Comparison of ENCODE assay signal across 19 cellular contexts in the genomic region with DNA sequence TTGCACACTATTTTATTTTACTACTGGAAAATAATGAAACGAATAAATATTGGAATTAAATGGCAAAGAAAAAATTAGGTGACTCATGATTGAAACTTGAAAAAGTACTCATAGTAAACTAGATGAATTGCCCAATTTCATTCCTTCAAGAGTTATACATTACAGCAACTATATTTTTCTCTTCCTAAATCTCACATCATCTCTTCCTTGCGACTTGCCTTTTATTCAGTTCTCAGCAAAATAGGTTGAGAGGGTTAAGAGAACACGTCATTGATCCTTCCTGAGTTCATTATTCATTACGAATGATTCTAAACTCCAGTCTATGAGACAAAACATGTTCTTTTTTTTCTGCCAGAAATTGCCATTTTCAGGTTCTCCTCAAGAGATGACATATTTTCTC.
DNase-seq lines count a peak whose midpoint lies in the region; ATAC-seq, FAIRE-seq and TF ChIP-seq lines count a peak whose summit lies in the region.
"Had no signal": no experiment of that assay in that cellular context is flagged by ENCODE, and none has a peak within 500 bp of the region (broad histone marks: within the 10 kb centered on the region; RNA-seq: fewer than 3 reads in every experiment).

No MANE protein-coding gene starts in this region.

- POLR2A ChIA-PET in WTC11 (lab: Charles Lee) = interaction anchor here (0.7 kb wide), 1 partner anchor 33 kb away, joined by 5 read pairs; no protein-coding TSS in a partner anchor

- CTCF ChIA-PET in WTC11 (lab: Charles Lee) = interaction anchor here (0.7 to 1.8 kb wide), 3 partner anchors 12 to 1858 kb away, joined by 4 to 6 read pairs (median 5); no protein-coding TSS in a partner anchor

- peak; percentile 4 for FAIRE-seq in endometrium (lab: Jason Lieb, UNC)
- FAIRE-seq: GM12891, K562 had no signal

- H3K36me3 Mint-ChIP-seq in osteocyte (ENCODE audit: unreplicated experiment) = peaks cover 42% of the 10 kb centered on the region
- H3K36me3 Mint-ChIP-seq in WTC11 = 0 out of 2 replicates have a peak, but pooled peaks cover 2% of the 10 kb centered on the region

- H3K9me3 Mint-ChIP-seq in osteocyte (ENCODE audit: unreplicated experiment) = no peaks in the 10 kb centered on the region
- peaks cover 3% of the 10 kb centered on the region; the same call in 1 of the 2 replicates for H3K9me3 Mint-ChIP-seq in WTC11

- peaks cover 50% of the 10 kb centered on the region for H3K4me1 Mint-ChIP-seq in osteocyte (ENCODE audit: unreplicated experiment)
- peaks cover 19% of the 10 kb centered on the region for H3K4me1 Mint-ChIP-seq in WTC11
- H3K4me1 Mint-ChIP-seq: B cell had no signal

- ATAC-seq in WTC11 = no peak
- ATAC-seq: K562 had no signal

- TF ChIP-seq CTCF in osteocyte (IDR thresholded peaks at IDR 0.05) (no peak), WTC11 (IDR thresholded peaks at IDR 0.05) (no peak)

- H3K4me3 Mint-ChIP-seq in osteocyte (ENCODE audit: unreplicated experiment) (no peak overlapping the region), WTC11 (no peak overlapping the region)
- H3K4me3 Mint-ChIP-seq: B cell had no signal

- peak overlapping the region; percentile 76 for H3K27ac Mint-ChIP-seq in osteocyte (ENCODE audit: unreplicated experiment)
- H3K27ac Mint-ChIP-seq in WTC11 = no peak overlapping the region
- H3K27ac Mint-ChIP-seq: B cell had no signal

- DNase-seq in EH (ENCODE audit: low read depth) (peak; percentile 13), HT1080 (ENCODE audit: low read depth) (peak; percentile 27), osteocyte (ENCODE audit: extremely low spot score, unreplicated experiment) (no peak), SHP77 (lab: John Stamatoyannopoulos, UW) (no peak), WTC11 (ENCODE audit: low spot score) (no peak), Ammon's horn (ENCODE audit: low spot score) (no peak)
- DNase-seq: ACHN, GF-D8, GOT3, NCI-H1092 treated with DMSO at 0.1 percent for 48 hours, NCI-H146, NCI-H2081, NCI-H510A, NCI-H774, Right ventricle myocardium superior had no signal

- no peaks in the 10 kb centered on the region for H3K27me3 Mint-ChIP-seq in osteocyte (ENCODE audit: unreplicated experiment)
- no peaks in the 10 kb centered on the region for H3K27me3 Mint-ChIP-seq in WTC11 (ENCODE audit: low read depth)
- H3K27me3 Mint-ChIP-seq: B cell had no signal

TF ChIP-seq in WTC11, 78 proteins besides CTCF, POLR2A, EP300 and RAD21 (continues in another document):
- TF ChIP-seq, protein P1, sequence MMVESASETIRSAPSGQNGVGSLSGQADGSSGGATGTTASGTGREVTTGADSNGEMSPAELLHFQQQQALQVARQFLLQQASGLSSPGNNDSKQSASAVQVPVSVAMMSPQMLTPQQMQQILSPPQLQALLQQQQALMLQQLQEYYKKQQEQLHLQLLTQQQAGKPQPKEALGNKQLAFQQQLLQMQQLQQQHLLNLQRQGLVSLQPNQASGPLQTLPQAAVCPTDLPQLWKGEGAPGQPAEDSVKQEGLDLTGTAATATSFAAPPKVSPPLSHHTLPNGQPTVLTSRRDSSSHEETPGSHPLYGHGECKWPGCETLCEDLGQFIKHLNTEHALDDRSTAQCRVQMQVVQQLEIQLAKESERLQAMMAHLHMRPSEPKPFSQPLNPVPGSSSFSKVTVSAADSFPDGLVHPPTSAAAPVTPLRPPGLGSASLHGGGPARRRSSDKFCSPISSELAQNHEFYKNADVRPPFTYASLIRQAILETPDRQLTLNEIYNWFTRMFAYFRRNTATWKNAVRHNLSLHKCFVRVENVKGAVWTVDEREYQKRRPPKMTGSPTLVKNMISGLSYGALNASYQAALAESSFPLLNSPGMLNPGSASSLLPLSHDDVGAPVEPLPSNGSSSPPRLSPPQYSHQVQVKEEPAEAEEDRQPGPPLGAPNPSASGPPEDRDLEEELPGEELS (CRISPR knock-in tag; IDR thresholded peaks at IDR 0.05) = no peak
- TF ChIP-seq, protein P2, sequence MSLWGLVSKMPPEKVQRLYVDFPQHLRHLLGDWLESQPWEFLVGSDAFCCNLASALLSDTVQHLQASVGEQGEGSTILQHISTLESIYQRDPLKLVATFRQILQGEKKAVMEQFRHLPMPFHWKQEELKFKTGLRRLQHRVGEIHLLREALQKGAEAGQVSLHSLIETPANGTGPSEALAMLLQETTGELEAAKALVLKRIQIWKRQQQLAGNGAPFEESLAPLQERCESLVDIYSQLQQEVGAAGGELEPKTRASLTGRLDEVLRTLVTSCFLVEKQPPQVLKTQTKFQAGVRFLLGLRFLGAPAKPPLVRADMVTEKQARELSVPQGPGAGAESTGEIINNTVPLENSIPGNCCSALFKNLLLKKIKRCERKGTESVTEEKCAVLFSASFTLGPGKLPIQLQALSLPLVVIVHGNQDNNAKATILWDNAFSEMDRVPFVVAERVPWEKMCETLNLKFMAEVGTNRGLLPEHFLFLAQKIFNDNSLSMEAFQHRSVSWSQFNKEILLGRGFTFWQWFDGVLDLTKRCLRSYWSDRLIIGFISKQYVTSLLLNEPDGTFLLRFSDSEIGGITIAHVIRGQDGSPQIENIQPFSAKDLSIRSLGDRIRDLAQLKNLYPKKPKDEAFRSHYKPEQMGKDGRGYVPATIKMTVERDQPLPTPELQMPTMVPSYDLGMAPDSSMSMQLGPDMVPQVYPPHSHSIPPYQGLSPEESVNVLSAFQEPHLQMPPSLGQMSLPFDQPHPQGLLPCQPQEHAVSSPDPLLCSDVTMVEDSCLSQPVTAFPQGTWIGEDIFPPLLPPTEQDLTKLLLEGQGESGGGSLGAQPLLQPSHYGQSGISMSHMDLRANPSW (CRISPR knock-in tag; conservative IDR thresholded peaks at IDR 0.05; ENCODE audit: low read depth) = no peak
- no peak for TF ChIP-seq CREB1 (CRISPR knock-in tag; IDR thresholded peaks at IDR 0.05)
- TF ChIP-seq ZNF219 (CRISPR knock-in tag; IDR thresholded peaks at IDR 0.05; ENCODE audit: borderline replicate concordance) = no peak
- no peak for TF ChIP-seq ELF4 (CRISPR knock-in tag; IDR thresholded peaks at IDR 0.05; ENCODE audit: low read depth)
- no peak for TF ChIP-seq CREM (CRISPR knock-in tag; IDR thresholded peaks at IDR 0.05)
- no peak for TF ChIP-seq FOXJ3 (CRISPR knock-in tag; IDR thresholded peaks at IDR 0.05; ENCODE audit: borderline replicate concordance)
- TF ChIP-seq, protein P3, sequence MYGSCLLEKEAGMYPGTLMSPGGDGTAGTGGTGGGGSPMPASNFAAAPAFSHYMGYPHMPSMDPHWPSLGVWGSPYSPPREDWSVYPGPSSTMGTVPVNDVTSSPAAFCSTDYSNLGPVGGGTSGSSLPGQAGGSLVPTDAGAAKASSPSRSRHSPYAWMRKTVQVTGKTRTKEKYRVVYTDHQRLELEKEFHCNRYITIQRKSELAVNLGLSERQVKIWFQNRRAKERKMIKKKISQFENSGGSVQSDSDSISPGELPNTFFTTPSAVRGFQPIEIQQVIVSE (CRISPR knock-in tag; IDR thresholded peaks at IDR 0.05; ENCODE audit: borderline replicate concordance) = no peak
- TF ChIP-seq, protein P4, sequence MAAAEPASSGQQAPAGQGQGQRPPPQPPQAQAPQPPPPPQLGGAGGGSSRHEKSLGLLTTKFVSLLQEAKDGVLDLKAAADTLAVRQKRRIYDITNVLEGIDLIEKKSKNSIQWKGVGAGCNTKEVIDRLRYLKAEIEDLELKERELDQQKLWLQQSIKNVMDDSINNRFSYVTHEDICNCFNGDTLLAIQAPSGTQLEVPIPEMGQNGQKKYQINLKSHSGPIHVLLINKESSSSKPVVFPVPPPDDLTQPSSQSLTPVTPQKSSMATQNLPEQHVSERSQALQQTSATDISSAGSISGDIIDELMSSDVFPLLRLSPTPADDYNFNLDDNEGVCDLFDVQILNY (CRISPR knock-in tag; IDR thresholded peaks at IDR 0.05) = no peak
- TF ChIP-seq, protein P5, sequence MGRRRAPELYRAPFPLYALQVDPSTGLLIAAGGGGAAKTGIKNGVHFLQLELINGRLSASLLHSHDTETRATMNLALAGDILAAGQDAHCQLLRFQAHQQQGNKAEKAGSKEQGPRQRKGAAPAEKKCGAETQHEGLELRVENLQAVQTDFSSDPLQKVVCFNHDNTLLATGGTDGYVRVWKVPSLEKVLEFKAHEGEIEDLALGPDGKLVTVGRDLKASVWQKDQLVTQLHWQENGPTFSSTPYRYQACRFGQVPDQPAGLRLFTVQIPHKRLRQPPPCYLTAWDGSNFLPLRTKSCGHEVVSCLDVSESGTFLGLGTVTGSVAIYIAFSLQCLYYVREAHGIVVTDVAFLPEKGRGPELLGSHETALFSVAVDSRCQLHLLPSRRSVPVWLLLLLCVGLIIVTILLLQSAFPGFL (CRISPR knock-in tag; IDR thresholded peaks at IDR 0.05; ENCODE audit: borderline replicate concordance) = no peak
- TF ChIP-seq, protein P6, sequence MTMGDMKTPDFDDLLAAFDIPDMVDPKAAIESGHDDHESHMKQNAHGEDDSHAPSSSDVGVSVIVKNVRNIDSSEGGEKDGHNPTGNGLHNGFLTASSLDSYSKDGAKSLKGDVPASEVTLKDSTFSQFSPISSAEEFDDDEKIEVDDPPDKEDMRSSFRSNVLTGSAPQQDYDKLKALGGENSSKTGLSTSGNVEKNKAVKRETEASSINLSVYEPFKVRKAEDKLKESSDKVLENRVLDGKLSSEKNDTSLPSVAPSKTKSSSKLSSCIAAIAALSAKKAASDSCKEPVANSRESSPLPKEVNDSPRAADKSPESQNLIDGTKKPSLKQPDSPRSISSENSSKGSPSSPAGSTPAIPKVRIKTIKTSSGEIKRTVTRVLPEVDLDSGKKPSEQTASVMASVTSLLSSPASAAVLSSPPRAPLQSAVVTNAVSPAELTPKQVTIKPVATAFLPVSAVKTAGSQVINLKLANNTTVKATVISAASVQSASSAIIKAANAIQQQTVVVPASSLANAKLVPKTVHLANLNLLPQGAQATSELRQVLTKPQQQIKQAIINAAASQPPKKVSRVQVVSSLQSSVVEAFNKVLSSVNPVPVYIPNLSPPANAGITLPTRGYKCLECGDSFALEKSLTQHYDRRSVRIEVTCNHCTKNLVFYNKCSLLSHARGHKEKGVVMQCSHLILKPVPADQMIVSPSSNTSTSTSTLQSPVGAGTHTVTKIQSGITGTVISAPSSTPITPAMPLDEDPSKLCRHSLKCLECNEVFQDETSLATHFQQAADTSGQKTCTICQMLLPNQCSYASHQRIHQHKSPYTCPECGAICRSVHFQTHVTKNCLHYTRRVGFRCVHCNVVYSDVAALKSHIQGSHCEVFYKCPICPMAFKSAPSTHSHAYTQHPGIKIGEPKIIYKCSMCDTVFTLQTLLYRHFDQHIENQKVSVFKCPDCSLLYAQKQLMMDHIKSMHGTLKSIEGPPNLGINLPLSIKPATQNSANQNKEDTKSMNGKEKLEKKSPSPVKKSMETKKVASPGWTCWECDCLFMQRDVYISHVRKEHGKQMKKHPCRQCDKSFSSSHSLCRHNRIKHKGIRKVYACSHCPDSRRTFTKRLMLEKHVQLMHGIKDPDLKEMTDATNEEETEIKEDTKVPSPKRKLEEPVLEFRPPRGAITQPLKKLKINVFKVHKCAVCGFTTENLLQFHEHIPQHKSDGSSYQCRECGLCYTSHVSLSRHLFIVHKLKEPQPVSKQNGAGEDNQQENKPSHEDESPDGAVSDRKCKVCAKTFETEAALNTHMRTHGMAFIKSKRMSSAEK (CRISPR knock-in tag; IDR thresholded peaks at IDR 0.05; ENCODE audit: borderline replicate concordance) = no peak

Comparison
In these comparisons a context has a peak if more than half of its experiments do, and no peak if none do; other contexts are left out.
1. DNase-seq: peak in EH (single experiment) and HT1080 (single experiment); none in osteocyte (single experiment), SHP77 (0 of 2), WTC11 (single experiment) and Ammon's horn (single experiment).